ENCODE assay signal across 8 cellular contexts in the genomic region with DNA sequence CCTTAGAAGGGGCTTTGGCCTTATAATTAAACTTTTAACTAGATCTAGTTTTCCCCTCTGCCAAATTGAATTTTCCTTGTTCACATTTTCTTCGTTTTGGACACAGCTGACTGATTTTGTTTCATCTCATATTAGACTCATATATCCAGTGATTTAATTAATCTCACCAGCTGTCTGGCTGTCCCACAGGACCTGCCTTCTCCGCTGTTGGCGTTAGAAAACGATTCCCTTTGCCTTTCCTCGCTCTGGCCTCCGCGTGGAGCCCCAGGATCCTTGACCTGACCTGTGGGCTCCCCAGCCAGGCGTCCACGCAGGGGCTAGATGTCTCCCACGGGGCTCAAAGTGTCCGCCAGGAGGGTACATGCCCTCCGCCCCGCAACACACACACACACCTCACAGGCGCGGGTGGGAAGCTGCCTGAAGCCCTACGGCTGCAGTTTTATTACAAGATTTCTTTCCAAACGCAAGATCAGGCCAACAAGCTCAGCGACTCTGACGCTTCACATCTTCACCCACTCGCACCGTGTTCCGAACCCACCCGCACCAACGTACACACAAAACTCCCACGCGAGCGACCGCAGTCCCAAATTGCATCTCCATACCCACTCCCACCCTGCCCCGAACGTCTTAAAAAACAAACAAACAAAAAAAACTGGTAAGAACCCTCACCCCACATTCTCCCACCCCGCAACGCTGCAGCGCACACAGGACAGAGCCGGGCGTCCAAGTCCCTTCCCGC. TPM values are rescaled to one million over a fixed set of nuclear protein-coding genes. Genes with fewer than 3 reads are reported as not detected.
DNase-seq lines count a peak whose midpoint lies in the region; TF ChIP-seq lines count a peak whose summit lies in the region.

No MANE protein-coding gene starts in this region.

- no peaks in the 10 kb centered on the region for H3K36me3 ChIP-seq in HUES6 (ENCODE audit: control insufficient read depth, insufficient read depth, low read length)
- no peaks in the 10 kb centered on the region for H3K36me3 ChIP-seq in colonic mucosa
- no peaks in the 10 kb centered on the region for H3K36me3 ChIP-seq in neuron (ENCODE audit: insufficient read depth, low read length)

- peak overlapping the region; percentile 49 for H3K9ac ChIP-seq in HUES6 (ENCODE audit: low read length)
- H3K9ac ChIP-seq in colonic mucosa (ENCODE audit: low read depth in 2 of 2, low read length in 2 of 2) = peak overlapping the region in 1 of 2 donors; percentile 43

- H3K27me3 ChIP-seq in HUES6 (ENCODE audit: control insufficient read depth, insufficient read depth, low read length) (peaks cover 58% of the 10 kb centered on the region), colonic mucosa (peaks cover 32% of the 10 kb centered on the region), neuron (ENCODE audit: insufficient read depth, low read length) (no peaks in the 10 kb centered on the region)

- H3K9me3 ChIP-seq in HUES6 (ENCODE audit: control insufficient read depth, insufficient read depth, low read depth, low read length) = no peaks in the 10 kb centered on the region
- no peaks in the 10 kb centered on the region for H3K9me3 ChIP-seq in colonic mucosa
- no peaks in the 10 kb centered on the region for H3K9me3 ChIP-seq in neuron (ENCODE audit: low read length)

- H2AFZ ChIP-seq in neuron (ENCODE audit: low read depth, low read length) = peak overlapping the region; percentile 80

- H3K4me3 ChIP-seq in HUES6 (ENCODE audit: low read depth, low read length) (peak overlapping the region; percentile 72), colonic mucosa (peak overlapping the region; percentile 43), neuron (ENCODE audit: low read length) (peak overlapping the region; percentile 73)

- DNase-seq in colonic mucosa (no peak), middle frontal gyrus (ENCODE audit: extremely low spot score, low spot score) (no peak), NCI-H1417 treated with DMSO at 0.1 percent for 48 hours (lab: John Stamatoyannopoulos, UW) (no peak), NCI-H2029 treated with DMSO at 0.1 percent for 48 hours (lab: John Stamatoyannopoulos, UW) (no peak)
- no peak for DNase-seq in stimulated activated CD4-positive, alpha-beta T cell treated with anti-CD3 and anti-CD28 coated beads, Interleukin-15, amount 100 ng/mL, for 24 hours

- TF ChIP-seq CTCF in C4-2B (conservative IDR thresholded peaks at IDR 0.05) = no peak
- TF ChIP-seq CTCF in colonic mucosa (IDR thresholded peaks at IDR 0.05) = no peak

- H3K27ac ChIP-seq in C4-2B (peak overlapping the region; percentile 70), HUES6 (ENCODE audit: low read depth, low read length) (no peak overlapping the region), colonic mucosa (no peak overlapping the region)

- H3K4me1 ChIP-seq in HUES6 (ENCODE audit: control insufficient read depth, insufficient read depth, low read length) (peaks cover 27% of the 10 kb centered on the region), colonic mucosa (peaks cover 12% of the 10 kb centered on the region), neuron (ENCODE audit: insufficient read depth, low read length) (peaks cover 29% of the 10 kb centered on the region)

- intact Hi-C loops in colonic mucosa (cut with DNase I) = no loop called here

RNA-seq across cellular contexts. Expression of gene RPRML, which starts 1.1 kb away (rescaled TPM):
- not detected for total RNA-seq in colonic mucosa

RNA-seq across cellular contexts. Expression of gene GOSR2, which starts 55.0 kb away (rescaled TPM):
- 10 to 100 TPM; 36.5 to 39.4 TPM for total RNA-seq in colonic mucosa
